In genomic region chr2:228541794-228542193, GRCh38 we compare ENCODE assay signal across 26 cellular contexts.
A peak's percentile ranks its signal among the peaks of the same experiment; 100 is the strongest.
DNase-seq lines count a peak whose midpoint lies in the region; ATAC-seq, FAIRE-seq and TF ChIP-seq lines count a peak whose summit lies in the region.
"Had no signal": no experiment of that assay in that cellular context is flagged by ENCODE, and none has a peak within 500 bp of the region (broad histone marks: within the 10 kb centered on the region; RNA-seq: fewer than 3 reads in every experiment).

No MANE protein-coding gene starts in this region.

- H3K36me3 ChIP-seq in GM23248 (ENCODE audit: low read depth) (no peaks in the 10 kb centered on the region), PC-3 (ENCODE audit: low read depth, low read length) (no peaks in the 10 kb centered on the region), bronchial epithelial cell (ENCODE audit: control insufficient read depth, insufficient read depth, low read length) (no peaks in the 10 kb centered on the region)
- H3K36me3 ChIP-seq: esophagus muscularis mucosa, MG63, SJCRH30, transverse colon had no signal

- no peak overlapping the region for H3K9ac ChIP-seq in GM23248
- no peak overlapping the region for H3K9ac ChIP-seq in PC-3 (ENCODE audit: low read length)

- WGBS in GM23248 (ENCODE audit: low coverage in 1 of 2, low lambda C conversion rate in 2 of 2, missing lambda C conversion rate in 2 of 2), 2 experiments, result 38 to 46% methylated on average over 4 of the region's 4 CpGs

- H3K9me3 ChIP-seq in GM23248 (ENCODE audit: low read depth) (no peaks in the 10 kb centered on the region), PC-3 (ENCODE audit: low read length) (peaks cover 18% of the 10 kb centered on the region; the same call in 1 of the 2 replicates)
- H3K9me3 ChIP-seq: transverse colon had no signal

- H3K27ac ChIP-seq in GM23248 (no peak overlapping the region), PC-3 (ENCODE audit: low read length) (peak overlapping the region; percentile 50)
- H3K27ac ChIP-seq: esophagus muscularis mucosa, SJCRH30, transverse colon had no signal

- CTCF ChIA-PET in PC-3 (lab: Charles Lee), result no interaction called here

- TF ChIP-seq CTCF in PC-3 (conservative IDR thresholded peaks at IDR 0.05; ENCODE audit: low read depth, low read length) (no peak), bronchial epithelial cell (IDR thresholded peaks at IDR 0.05; ENCODE audit: insufficient read depth, low read length, severe bottlenecking) (no peak)

- H3F3A ChIP-seq in GM23248 (ENCODE audit: insufficient read depth), result peaks cover 40% of the 10 kb centered on the region
- H3F3A ChIP-seq in PC-3 (ENCODE audit: low read length, unreplicated experiment), result no peaks in the 10 kb centered on the region

- no peak overlapping the region for H3K4me3 ChIP-seq in GM23248
- H3K4me3 ChIP-seq in PC-3 (ENCODE audit: low read length), result no peak overlapping the region; the same call in 1 of the 2 replicates
- H3K4me3 ChIP-seq in bronchial epithelial cell (ENCODE audit: low read depth, low read length), result no peak overlapping the region
- H3K4me3 ChIP-seq: esophagus muscularis mucosa, MG63, SJCRH30, transverse colon had no signal

- BruUV-seq in PC-3 (replicated peaks; lab: Mats Ljungman, UMichigan), result no TSS peak

- 0 out of 2 replicates have a peak overlapping the region, but pooled peaks have one; percentile 16 for H2AFZ ChIP-seq in GM23248
- H2AFZ ChIP-seq in PC-3 (ENCODE audit: low read length), result no peak overlapping the region

- ATAC-seq in PC-3 (peak; percentile 77), HG02981 (IDR thresholded peaks at IDR 0.05; ENCODE audit: unreplicated experiment) (no peak), sciatic nerve (no peak)
- ATAC-seq: left lobe of liver, T-helper 17 cell had no signal

- H3K27me3 ChIP-seq in GM23248 (replicated peaks; ENCODE audit: insufficient read depth), result no peaks in the 10 kb centered on the region
- no peaks in the 10 kb centered on the region for H3K27me3 ChIP-seq in PC-3 (ENCODE audit: low read length)
- H3K27me3 ChIP-seq in bronchial epithelial cell (ENCODE audit: control insufficient read depth, insufficient read depth, low read length), result no peaks in the 10 kb centered on the region
- H3K27me3 ChIP-seq: esophagus muscularis mucosa, MG63, SJCRH30, transverse colon had no signal

- H3K79me2 ChIP-seq in GM23248 (ENCODE audit: insufficient read depth) (no peaks in the 10 kb centered on the region), PC-3 (ENCODE audit: low read length) (no peaks in the 10 kb centered on the region)

- no peaks in the 10 kb centered on the region for H3K9me2 ChIP-seq in GM23248 (ENCODE audit: insufficient read depth)
- no peaks in the 10 kb centered on the region for H3K9me2 ChIP-seq in PC-3 (replicated peaks; ENCODE audit: low read length)

- DNase-seq in GM23248 (peak; percentile 55), PC-3 (peak; percentile 86), bronchial epithelial cell (ENCODE audit: low read depth) (peak; percentile 52), kidney tubule cell (ENCODE audit: low spot score) (peak; percentile 39), NCI-H1436 (lab: John Stamatoyannopoulos, UW) (no peak), sciatic nerve (ENCODE audit: low spot score) (no peak)
- no peak for DNase-seq in stimulated activated CD4-positive, alpha-beta T cell treated with anti-CD3 and anti-CD28 coated beads, Interleukin-4, amount 100 ng/mL, for 1 hour
- DNase-seq: activated CD4-positive, alpha-beta T cell treated with anti-CD3 and anti-CD28 coated beads, Interleukin-2, amount 50 U/mL, for 48 hours; activated naive CD4-positive, alpha-beta T cell; CD4-positive, CD25-positive, alpha-beta regulatory T cell; cerebellar nuclear complex; effector memory CD4-positive, alpha-beta T cell; GF-D8; glutamatergic neuron; H9; MG63; NCI-H1694; NCI-H748 treated with DMSO at 0.1 percent for 48 hours; SJCRH30; small intestine; stimulated activated CD4-positive, alpha-beta T cell treated with anti-CD3 and anti-CD28 coated beads, Interleukin-2, amount 100 ng/mL, for 48 hours; T-helper 17 cell; transverse colon had no signal

- intact Hi-C loops in PC-3 (cut with micrococcal nuclease) (loop anchor here (10.0 kb wide), 1 partner anchor 497 kb away; no protein-coding TSS in a partner anchor), sciatic nerve (cut with DNase I) (no loop called here)

- H4K20me1 ChIP-seq in GM23248 (ENCODE audit: insufficient read depth) (no peaks in the 10 kb centered on the region), PC-3 (ENCODE audit: low read length) (no peaks in the 10 kb centered on the region)

- no peak for FAIRE-seq in bronchial epithelial cell (lab: Jason Lieb, UNC)
- FAIRE-seq: small intestine had no signal

- H3K4me1 ChIP-seq in GM23248 (ENCODE audit: insufficient read depth) (peaks cover 34% of the 10 kb centered on the region), PC-3 (ENCODE audit: insufficient read depth, low read length) (peaks cover 36% of the 10 kb centered on the region)
- H3K4me1 ChIP-seq: esophagus muscularis mucosa, SJCRH30, transverse colon had no signal

- in situ Hi-C loops in GM23248 (cut with MboI), result no loop called here

- POLR2A ChIA-PET in PC-3 (lab: Charles Lee; ENCODE audit: unreplicated experiment), result no interaction called here

- H3K4me2 ChIP-seq in GM23248 (ENCODE audit: unreplicated experiment) (no peak overlapping the region), PC-3 (ENCODE audit: low read length) (peak overlapping the region; percentile 51)

Comparison
In these comparisons a context has a peak if more than half of its experiments do, and no peak if none do; other contexts are left out.
1. DNase-seq: peak in GM23248 (single experiment), PC-3 (single experiment), bronchial epithelial cell (single experiment) and kidney tubule cell (single experiment); none in NCI-H1436 (single experiment), sciatic nerve (single experiment) and stimulated activated CD4-positive, alpha-beta T cell treated with anti-CD3 and anti-CD28 coated beads, Interleukin-4, amount 100 ng/mL, for 1 hour (single experiment).